22 cellular contexts compared by ENCODE assay signal in the genomic region with DNA sequence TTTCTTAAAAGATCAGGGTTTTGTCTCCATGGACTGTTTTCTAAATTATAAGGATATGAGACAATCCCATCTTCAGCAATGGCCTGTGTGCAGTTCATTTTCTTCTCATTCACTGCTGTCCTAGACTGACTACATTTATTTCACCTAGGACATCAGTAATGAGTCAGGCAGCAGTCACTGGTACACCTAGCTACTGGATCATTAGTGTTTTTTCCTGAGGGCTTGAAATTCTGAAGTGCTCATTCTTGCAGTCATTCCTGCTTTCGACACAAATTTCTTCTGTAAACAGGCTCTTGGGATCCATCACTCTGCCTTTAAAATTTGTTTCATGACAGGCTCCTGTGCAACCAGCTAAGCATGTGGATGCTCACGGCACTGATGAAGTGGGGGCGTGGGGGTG.
"Had no signal": no experiment of that assay in that cellular context is flagged by ENCODE, and none has a peak within 500 bp of the region (broad histone marks: within the 10 kb centered on the region; RNA-seq: fewer than 3 reads in every experiment).

No MANE protein-coding gene starts in this region.

- H3K27me3 ChIP-seq: cardiac muscle cell, upper lobe of left lung had no signal

- H3K36me3 ChIP-seq: prostate gland had no signal

- H2AFZ ChIP-seq: neural progenitor cell had no signal

- H3K4me1 ChIP-seq: adrenal gland, neural progenitor cell, prostate gland, upper lobe of left lung had no signal

- DNase-seq: activated CD4-positive, alpha-beta memory T cell treated with anti-CD3 and anti-CD28 coated beads, Interleukin-2, amount 10 ng/mL, durations not matched to agents 7 days and 5 days; activated CD4-positive, alpha-beta T cell treated with anti-CD3 and anti-CD28 coated beads for 48 hours; activated CD4-positive, CD25-positive, alpha-beta regulatory T cell; activated gamma-delta T cell; activated T-cell treated with anti-CD3 and anti-CD28 coated beads, Interleukin-2, amount 50 U/mL, for 48 hours; effector memory CD4-positive, alpha-beta T cell; foreskin melanocyte; glutamatergic neuron; hippocampal formation; left ventricle myocardium superior; mesenchymal stem cell; mucosa of descending colon; naive B cell; right cardiac atrium; stimulated activated CD4-positive, alpha-beta T cell treated with anti-CD3 and anti-CD28 coated beads, Interleukin-2, amount 100 ng/mL, for 24 hours; stimulated activated naive CD8-positive, alpha-beta T cell treated with anti-CD3 and anti-CD28 coated beads, Interleukin-15, Interleukin-2, amounts not matched to agents 100 U/mL and 50 U/mL, for 24 hours; T-cell; upper lobe of left lung had no signal

- H3K9me3 ChIP-seq: adrenal gland, mucosa of descending colon, prostate gland, upper lobe of left lung had no signal

- H3K9ac ChIP-seq: neural progenitor cell had no signal

- H3K4me3 ChIP-seq: adrenal gland, cardiac muscle cell, mucosa of descending colon, neural progenitor cell, prostate gland, upper lobe of left lung had no signal

- H3K27ac ChIP-seq: adrenal gland, neural progenitor cell, prostate gland, upper lobe of left lung had no signal

- H3K4me2 ChIP-seq: neural progenitor cell had no signal

- ATAC-seq: left ventricle myocardium superior; mucosa of descending colon; stimulated activated naive CD8-positive, alpha-beta T cell treated with anti-CD3 and anti-CD28 coated beads, Interleukin-15, Interleukin-2, amounts not matched to agents 100 U/mL and 50 U/mL, for 24 hours; T-cell had no signal
